1 cellular context compared by ENCODE assay signal in the genomic region with DNA sequence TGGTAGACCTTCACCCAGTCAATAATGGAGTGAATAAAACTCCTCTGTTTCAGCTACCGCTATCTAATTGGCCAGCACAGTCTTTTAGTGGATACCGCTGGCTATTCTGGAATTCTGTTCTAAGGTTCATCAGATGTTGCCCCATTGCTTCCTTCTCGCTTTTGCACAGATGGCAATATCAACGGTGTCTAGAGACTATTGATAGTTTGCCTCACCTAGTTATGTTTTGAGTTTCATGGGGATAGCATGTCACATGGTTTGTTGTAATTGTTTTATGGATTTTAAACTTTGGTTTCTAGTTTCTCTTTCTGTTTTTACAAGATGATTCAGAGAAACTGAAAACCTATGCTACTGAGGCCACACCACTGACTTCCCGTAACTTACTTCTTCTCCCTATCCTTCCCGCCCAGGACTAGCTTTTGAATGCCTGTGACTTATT.
TF ChIP-seq lines count a peak whose summit lies in the region.

No MANE protein-coding gene starts in this region.

TF ChIP-seq in HCT116, 20 proteins besides CTCF, POLR2A, EP300 and RAD21 (continued from another document):
- TF ChIP-seq CBX3 (IDR thresholded peaks at IDR 0.05; ENCODE audit: low read depth) (no peak), SRF (IDR thresholded peaks at IDR 0.05; ENCODE audit: low read depth) (no peak), SIN3A (IDR thresholded peaks at IDR 0.05; ENCODE audit: low read depth) (no peak), EZH2phosphoT487 (IDR thresholded peaks at IDR 0.05; ENCODE audit: borderline replicate concordance) (no peak), CEBPB (IDR thresholded peaks at IDR 0.05; ENCODE audit: low read depth) (no peak)
- TF ChIP-seq, protein P1, sequence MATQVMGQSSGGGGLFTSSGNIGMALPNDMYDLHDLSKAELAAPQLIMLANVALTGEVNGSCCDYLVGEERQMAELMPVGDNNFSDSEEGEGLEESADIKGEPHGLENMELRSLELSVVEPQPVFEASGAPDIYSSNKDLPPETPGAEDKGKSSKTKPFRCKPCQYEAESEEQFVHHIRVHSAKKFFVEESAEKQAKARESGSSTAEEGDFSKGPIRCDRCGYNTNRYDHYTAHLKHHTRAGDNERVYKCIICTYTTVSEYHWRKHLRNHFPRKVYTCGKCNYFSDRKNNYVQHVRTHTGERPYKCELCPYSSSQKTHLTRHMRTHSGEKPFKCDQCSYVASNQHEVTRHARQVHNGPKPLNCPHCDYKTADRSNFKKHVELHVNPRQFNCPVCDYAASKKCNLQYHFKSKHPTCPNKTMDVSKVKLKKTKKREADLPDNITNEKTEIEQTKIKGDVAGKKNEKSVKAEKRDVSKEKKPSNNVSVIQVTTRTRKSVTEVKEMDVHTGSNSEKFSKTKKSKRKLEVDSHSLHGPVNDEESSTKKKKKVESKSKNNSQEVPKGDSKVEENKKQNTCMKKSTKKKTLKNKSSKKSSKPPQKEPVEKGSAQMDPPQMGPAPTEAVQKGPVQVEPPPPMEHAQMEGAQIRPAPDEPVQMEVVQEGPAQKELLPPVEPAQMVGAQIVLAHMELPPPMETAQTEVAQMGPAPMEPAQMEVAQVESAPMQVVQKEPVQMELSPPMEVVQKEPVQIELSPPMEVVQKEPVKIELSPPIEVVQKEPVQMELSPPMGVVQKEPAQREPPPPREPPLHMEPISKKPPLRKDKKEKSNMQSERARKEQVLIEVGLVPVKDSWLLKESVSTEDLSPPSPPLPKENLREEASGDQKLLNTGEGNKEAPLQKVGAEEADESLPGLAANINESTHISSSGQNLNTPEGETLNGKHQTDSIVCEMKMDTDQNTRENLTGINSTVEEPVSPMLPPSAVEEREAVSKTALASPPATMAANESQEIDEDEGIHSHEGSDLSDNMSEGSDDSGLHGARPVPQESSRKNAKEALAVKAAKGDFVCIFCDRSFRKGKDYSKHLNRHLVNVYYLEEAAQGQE (IDR thresholded peaks at IDR 0.05; ENCODE audit: low read depth), result no peak
